25 cellular contexts compared by ENCODE assay signal in the genomic region with DNA sequence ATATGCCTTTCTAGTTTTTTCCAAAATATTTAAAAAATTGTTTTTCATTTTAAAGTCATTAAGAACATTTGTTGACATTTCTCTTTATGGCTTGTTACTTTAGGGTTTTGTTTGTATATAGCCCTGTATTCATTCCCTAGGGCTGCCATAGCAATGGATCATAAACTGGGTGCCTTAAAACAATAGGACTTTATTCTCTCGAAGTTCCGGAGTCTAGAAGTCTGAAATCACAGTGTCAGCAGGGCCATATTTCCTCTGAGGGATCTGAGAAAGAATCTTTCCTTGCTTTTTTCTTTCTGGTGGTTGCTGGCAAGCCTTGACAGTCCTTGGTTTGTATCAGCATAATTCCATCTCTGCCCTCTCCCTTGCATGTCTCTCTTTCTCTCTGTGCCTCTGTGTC.
"Had no signal": no experiment of that assay in that cellular context is flagged by ENCODE, and none has a peak within 500 bp of the region (broad histone marks: within the 10 kb centered on the region; RNA-seq: fewer than 3 reads in every experiment).

No MANE protein-coding gene starts in this region.

- H3K4me1 Mint-ChIP-seq: memory B cell; mesothelial cell of epicardium; naive thymus-derived CD8-positive, alpha-beta T cell; stimulated activated memory B cell treated with anti-CD40 and anti-IgM and Interleukin-4, amounts not matched to agents 10 μg/mL and 1 μg/mL and 100 μg/mL, for 72 hours had no signal

- H3K36me3 Mint-ChIP-seq: memory B cell; mesothelial cell of epicardium; naive thymus-derived CD8-positive, alpha-beta T cell; stimulated activated memory B cell treated with anti-CD40 and anti-IgM and Interleukin-4, amounts not matched to agents 10 μg/mL and 1 μg/mL and 100 μg/mL, for 72 hours had no signal

- H3K27ac ChIP-seq: coronary artery, esophagus muscularis mucosa, foreskin keratinocyte, ovary, psoas muscle, sigmoid colon, spleen, testis, tibial artery, upper lobe of left lung had no signal

- H3K27ac Mint-ChIP-seq: memory B cell; mesothelial cell of epicardium; naive thymus-derived CD8-positive, alpha-beta T cell; nephron progenitor cell; stimulated activated memory B cell treated with anti-CD40 and anti-IgM and Interleukin-4, amounts not matched to agents 10 μg/mL and 1 μg/mL and 100 μg/mL, for 72 hours had no signal

- H3K27me3 Mint-ChIP-seq: memory B cell; stimulated activated memory B cell treated with anti-CD40 and anti-IgM and Interleukin-4, amounts not matched to agents 10 μg/mL and 1 μg/mL and 100 μg/mL, for 72 hours had no signal

- H3K4me3 Mint-ChIP-seq: memory B cell; mesothelial cell of epicardium; naive thymus-derived CD8-positive, alpha-beta T cell; nephron progenitor cell; stimulated activated memory B cell treated with anti-CD40 and anti-IgM and Interleukin-4, amounts not matched to agents 10 μg/mL and 1 μg/mL and 100 μg/mL, for 72 hours had no signal

- H3K27me3 ChIP-seq: esophagus muscularis mucosa, foreskin keratinocyte, ovary, sigmoid colon, spleen, testis, tibial artery, upper lobe of left lung had no signal

- ATAC-seq: foreskin keratinocyte; left lobe of liver; naive thymus-derived CD8-positive, alpha-beta T cell; psoas muscle; right cardiac atrium; stimulated activated memory B cell treated with anti-CD40 and anti-IgM and Interleukin-4, amounts not matched to agents 10 μg/mL and 1 μg/mL and 100 μg/mL, for 72 hours; stimulated activated naive CD8-positive, alpha-beta T cell treated with anti-CD3 and anti-CD28 coated beads, Interleukin-15, Interleukin-2, amounts not matched to agents 100 U/mL and 50 U/mL, for 24 hours had no signal

- H3K9me3 ChIP-seq: ovary, sigmoid colon, testis, tibial artery, upper lobe of left lung had no signal

- H3K36me3 ChIP-seq: esophagus muscularis mucosa, ovary, sigmoid colon, spleen, tibial artery, upper lobe of left lung had no signal

- H3K4me1 ChIP-seq: esophagus muscularis mucosa, foreskin keratinocyte, psoas muscle, sigmoid colon, spleen, testis, tibial artery, upper lobe of left lung had no signal

- H3K4me3 ChIP-seq: coronary artery, esophagus muscularis mucosa, lung, ovary, psoas muscle, sigmoid colon, spleen, testis, tibial artery, upper lobe of left lung had no signal

- DNase-seq: dermis blood vessel endothelial cell; effector memory CD4-positive, alpha-beta T cell; foreskin keratinocyte; naive thymus-derived CD8-positive, alpha-beta T cell; nephron progenitor cell; occipital lobe; ovary; posterior cingulate gyrus; psoas muscle; right cardiac atrium; sigmoid colon; spleen; stimulated activated CD4-positive, alpha-beta T cell treated with anti-CD3 and anti-CD28 coated beads, Interleukin-4, amount 100 ng/mL, for 4 hours; stimulated activated naive CD8-positive, alpha-beta T cell treated with anti-CD3 and anti-CD28 coated beads, Interleukin-15, Interleukin-2, amounts not matched to agents 100 U/mL and 50 U/mL, for 24 hours; substantia nigra; testis; tibial artery; upper lobe of left lung had no signal
